Comparison of ENCODE assay signal across 1 cellular context in the genomic region with DNA sequence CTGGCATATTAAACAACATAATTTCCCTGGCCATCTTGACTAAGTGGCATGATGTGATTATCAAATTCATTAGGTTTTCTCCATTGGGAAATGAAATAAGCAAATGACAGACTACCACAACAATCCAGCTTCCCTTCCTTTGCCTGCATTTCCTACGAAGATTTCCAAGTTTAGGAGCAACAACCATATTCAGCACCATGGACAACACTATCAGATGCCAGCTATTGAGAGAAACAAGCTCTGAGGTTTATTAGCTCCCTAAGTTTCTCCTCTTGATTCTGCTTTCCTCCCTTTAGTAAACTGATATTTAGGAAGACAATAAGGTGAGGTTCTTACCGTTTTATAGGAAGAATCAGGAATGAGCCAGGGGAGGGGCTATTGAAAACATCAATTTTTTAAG.
A peak's percentile ranks its signal among the peaks of the same experiment; 100 is the strongest.
TF ChIP-seq lines count a peak whose summit lies in the region.

No MANE protein-coding gene starts in this region.

TF ChIP-seq in HCT116, 20 proteins besides CTCF, POLR2A, EP300 and RAD21 (continued from another document):
- TF ChIP-seq, protein P1, sequence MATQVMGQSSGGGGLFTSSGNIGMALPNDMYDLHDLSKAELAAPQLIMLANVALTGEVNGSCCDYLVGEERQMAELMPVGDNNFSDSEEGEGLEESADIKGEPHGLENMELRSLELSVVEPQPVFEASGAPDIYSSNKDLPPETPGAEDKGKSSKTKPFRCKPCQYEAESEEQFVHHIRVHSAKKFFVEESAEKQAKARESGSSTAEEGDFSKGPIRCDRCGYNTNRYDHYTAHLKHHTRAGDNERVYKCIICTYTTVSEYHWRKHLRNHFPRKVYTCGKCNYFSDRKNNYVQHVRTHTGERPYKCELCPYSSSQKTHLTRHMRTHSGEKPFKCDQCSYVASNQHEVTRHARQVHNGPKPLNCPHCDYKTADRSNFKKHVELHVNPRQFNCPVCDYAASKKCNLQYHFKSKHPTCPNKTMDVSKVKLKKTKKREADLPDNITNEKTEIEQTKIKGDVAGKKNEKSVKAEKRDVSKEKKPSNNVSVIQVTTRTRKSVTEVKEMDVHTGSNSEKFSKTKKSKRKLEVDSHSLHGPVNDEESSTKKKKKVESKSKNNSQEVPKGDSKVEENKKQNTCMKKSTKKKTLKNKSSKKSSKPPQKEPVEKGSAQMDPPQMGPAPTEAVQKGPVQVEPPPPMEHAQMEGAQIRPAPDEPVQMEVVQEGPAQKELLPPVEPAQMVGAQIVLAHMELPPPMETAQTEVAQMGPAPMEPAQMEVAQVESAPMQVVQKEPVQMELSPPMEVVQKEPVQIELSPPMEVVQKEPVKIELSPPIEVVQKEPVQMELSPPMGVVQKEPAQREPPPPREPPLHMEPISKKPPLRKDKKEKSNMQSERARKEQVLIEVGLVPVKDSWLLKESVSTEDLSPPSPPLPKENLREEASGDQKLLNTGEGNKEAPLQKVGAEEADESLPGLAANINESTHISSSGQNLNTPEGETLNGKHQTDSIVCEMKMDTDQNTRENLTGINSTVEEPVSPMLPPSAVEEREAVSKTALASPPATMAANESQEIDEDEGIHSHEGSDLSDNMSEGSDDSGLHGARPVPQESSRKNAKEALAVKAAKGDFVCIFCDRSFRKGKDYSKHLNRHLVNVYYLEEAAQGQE (IDR thresholded peaks at IDR 0.05; ENCODE audit: low read depth): peak; percentile 53
